Comparison of ENCODE assay signal across 1 cellular context in the genomic region with DNA sequence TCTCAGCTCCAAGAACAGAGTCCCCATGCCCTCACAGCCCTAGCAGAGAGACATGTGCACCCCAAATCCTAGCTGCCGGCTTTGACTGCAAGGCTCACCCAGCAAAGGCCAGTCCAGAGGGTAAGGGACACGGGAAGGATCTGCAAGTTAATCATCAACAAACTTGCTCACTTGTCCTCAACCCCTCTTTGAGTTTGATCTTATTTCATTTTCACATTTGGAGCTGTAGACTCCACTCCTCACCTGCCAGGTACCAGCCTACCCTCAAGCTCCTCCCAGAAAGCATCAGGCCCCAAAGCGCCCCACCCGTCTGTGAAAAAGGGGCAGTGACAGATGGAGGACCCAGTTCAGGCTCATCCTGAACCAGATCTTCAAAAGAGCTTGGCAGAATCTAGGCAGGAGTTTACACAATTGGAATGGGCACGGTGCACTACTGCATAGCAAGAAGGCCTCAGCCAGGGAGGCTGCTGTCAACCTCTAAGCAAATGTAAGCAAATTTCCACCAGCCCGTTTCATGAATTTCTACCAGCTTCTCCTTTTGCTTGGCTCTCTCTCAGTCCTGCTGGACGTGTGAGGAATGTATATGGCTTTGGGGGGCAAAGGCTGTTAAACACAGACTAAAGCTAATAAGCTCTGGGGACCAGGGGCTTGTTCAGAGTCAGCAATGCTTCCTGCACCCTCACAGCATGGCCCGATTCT.
TF ChIP-seq lines count a peak whose summit lies in the region.

No MANE protein-coding gene starts in this region.

TF ChIP-seq in IMR-90, 13 proteins besides CTCF, POLR2A, EP300 and RAD21:
- no peak for TF ChIP-seq CHD1 (IDR thresholded peaks at IDR 0.05; ENCODE audit: low read depth, low read length)
- no peak for TF ChIP-seq MXI1 (IDR thresholded peaks at IDR 0.05; ENCODE audit: borderline replicate concordance, low read depth, low read length)
